Comparison of ENCODE assay signal across 8 cellular contexts in the genomic region with DNA sequence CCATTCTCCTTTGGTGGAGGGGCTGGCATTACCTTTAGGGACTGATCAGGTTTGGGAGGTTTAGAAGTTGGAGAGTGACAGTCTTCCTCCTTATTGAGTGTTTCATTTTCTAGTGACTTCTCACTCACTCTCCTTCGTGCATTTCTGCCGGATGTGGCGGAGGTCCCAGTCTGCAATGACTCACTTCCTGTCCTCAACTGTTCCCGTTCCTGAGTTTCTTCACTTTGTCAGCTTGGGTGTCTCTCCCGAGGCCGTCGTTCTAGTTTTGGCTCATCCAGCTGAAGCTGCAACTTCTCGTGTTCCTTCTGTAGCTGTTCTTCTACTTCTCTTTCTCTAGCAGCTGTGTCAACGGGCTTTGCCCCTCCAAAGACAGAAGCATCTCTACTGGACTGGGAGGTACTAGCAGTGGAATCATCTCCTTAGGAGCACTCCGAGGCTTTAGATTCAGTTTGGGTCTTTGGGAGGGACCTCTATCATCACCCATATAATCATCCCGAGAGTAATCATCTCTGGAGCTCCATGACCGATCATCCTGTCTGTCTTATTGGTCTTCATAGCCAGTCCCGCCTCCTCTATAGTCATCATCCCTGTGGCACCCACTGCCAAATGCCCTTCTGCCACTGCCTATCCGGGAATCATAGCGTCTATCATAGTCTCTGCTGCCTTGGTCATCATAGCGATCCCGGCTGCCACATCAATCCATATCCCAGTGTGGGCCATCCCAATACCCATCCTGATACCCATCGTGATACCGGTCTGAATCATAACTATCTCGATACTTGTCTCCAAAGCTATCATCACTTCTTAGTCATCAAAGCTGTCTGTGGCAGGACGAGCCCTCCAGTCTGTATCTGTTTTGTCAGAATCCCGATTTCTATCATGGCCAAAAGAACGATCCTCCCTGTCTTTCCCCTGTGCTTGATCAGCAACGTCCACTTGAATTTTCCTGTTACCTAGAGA. TPM values are rescaled to one million over a fixed set of nuclear protein-coding genes. Genes with fewer than 3 reads are reported as not detected.
A peak's percentile ranks its signal among the peaks of the same experiment; 100 is the strongest.
DNase-seq lines count a peak whose midpoint lies in the region; ATAC-seq, FAIRE-seq and TF ChIP-seq lines count a peak whose summit lies in the region.

No MANE protein-coding gene starts in this region.

- no peaks in the 10 kb centered on the region for H3K9me3 ChIP-seq in ascending aorta
- H3K9me3 ChIP-seq in small intestine (ENCODE audit: control insufficient read depth, low read depth), result no peaks in the 10 kb centered on the region

- FAIRE-seq in small intestine (lab: Jason Lieb, UNC), result no peak

- H3K27ac ChIP-seq in ascending aorta (no peak overlapping the region), small intestine (ENCODE audit: low read depth in 1 of 2, low read length in 1 of 2) (peak overlapping the region in 1 of 2 donors; percentile 71)

- intact Hi-C loops in ascending aorta (cut with DNase I), result no loop called here

- H3K4me3 ChIP-seq in ascending aorta, result no peak overlapping the region
- no peak overlapping the region for H3K4me3 ChIP-seq in small intestine (ENCODE audit: low read depth in 1 of 2, low read length in 2 of 2)

- H3K36me3 ChIP-seq in ascending aorta (no peaks in the 10 kb centered on the region), small intestine (ENCODE audit: control insufficient read depth in 2 of 2, insufficient read depth in 2 of 2, low read length in 2 of 2) (no peaks in the 10 kb centered on the region)

- no peak for TF ChIP-seq CTCF in ascending aorta (IDR thresholded peaks at IDR 0.05)

- peak; percentile 51 for ATAC-seq in GM18519 (IDR thresholded peaks at IDR 0.05; ENCODE audit: low FRiP score, unreplicated experiment)
- ATAC-seq in HG02840 (IDR thresholded peaks at IDR 0.05; ENCODE audit: low FRiP score, unreplicated experiment), result no peak
- ATAC-seq in HG03432 (IDR thresholded peaks at IDR 0.05; ENCODE audit: unreplicated experiment), result no peak

- no peaks in the 10 kb centered on the region for H3K4me1 ChIP-seq in ascending aorta
- no peaks in the 10 kb centered on the region for H3K4me1 ChIP-seq in small intestine (ENCODE audit: control insufficient read depth in 2 of 2, insufficient read depth in 1 of 2, low read depth in 1 of 2, low read length in 1 of 2)

- 72 to 80% (median 72%) methylated on average over 23 to 24 of the region's 24 CpGs for WGBS in small intestine, 3 donors

- DNase-seq in SKM-1 (lab: John Stamatoyannopoulos, UW; ENCODE audit: unreplicated experiment), result peak; percentile 33
- peak; percentile 40 to 76 for DNase-seq in ascending aorta (ENCODE audit: low spot score in 2 of 2)
- peak; percentile 19 for DNase-seq in small intestine
- no peak for DNase-seq in AG08396 (ENCODE audit: low spot score)
- no peak for DNase-seq in NCI-H345 treated with DMSO at 0.1 percent for 48 hours (lab: John Stamatoyannopoulos, UW; ENCODE audit: unreplicated experiment)

- H3K27me3 ChIP-seq in ascending aorta, result no peaks in the 10 kb centered on the region
- no peaks in the 10 kb centered on the region for H3K27me3 ChIP-seq in small intestine (ENCODE audit: control insufficient read depth in 2 of 2, insufficient read depth in 2 of 2, low read length in 2 of 2)

RNA-seq across cellular contexts. Expression of a gene that starts 35.3 kb away (rescaled TPM):
- 157 TPM for total RNA-seq in ascending aorta
- polyA plus RNA-seq in small intestine, result 10 to 100 TPM in 2 of 3 donors, 1 to 10 TPM in 1; 5.6 to 90.1 (median 19.7) TPM

Comparison
In these comparisons a context has a peak if more than half of its experiments do, and no peak if none do; other contexts are left out.
1. DNase-seq: peak in SKM-1 (single experiment), ascending aorta (2 of 2) and small intestine (single experiment); none in AG08396 (single experiment) and NCI-H345 treated with DMSO at 0.1 percent for 48 hours (single experiment).